Comparison of ENCODE assay signal across 9 cellular contexts in the genomic region with DNA sequence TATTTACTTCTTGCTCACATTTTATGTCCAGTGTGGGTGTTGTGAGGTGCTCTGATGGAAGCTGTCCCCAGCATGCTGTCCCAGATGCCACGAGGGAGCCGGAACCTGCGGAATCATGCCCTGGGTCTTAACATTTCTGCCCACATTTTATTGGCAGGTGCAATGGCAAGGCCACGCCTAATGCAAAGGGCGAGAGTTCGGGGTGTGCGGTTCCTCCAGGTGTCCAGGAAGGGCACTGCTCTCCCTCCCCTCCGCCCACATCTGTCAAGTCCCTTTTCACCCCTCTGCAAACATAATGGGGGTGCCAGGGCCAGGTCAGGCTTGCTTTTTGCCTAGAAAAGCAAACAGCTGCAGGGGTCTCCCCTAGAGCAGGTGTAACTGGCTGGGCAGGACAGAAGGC. TPM values are rescaled to one million over a fixed set of nuclear protein-coding genes. Genes with fewer than 3 reads are reported as not detected.
DNase-seq lines count a peak whose midpoint lies in the region; ATAC-seq, FAIRE-seq and TF ChIP-seq lines count a peak whose summit lies in the region.
"Had no signal": no experiment of that assay in that cellular context is flagged by ENCODE, and none has a peak within 500 bp of the region (broad histone marks: within the 10 kb centered on the region; RNA-seq: fewer than 3 reads in every experiment).

No MANE protein-coding gene starts in this region.

- peaks cover 62% of the 10 kb centered on the region for H3K36me3 ChIP-seq in CD8-positive, alpha-beta T cell (ENCODE audit: insufficient read depth, low read length)
- H3K36me3 ChIP-seq in H1 (ENCODE audit: control insufficient read depth in 2 of 4, insufficient read depth in 4 of 4, low read length in 3 of 4): peaks cover 6 to 48% (median 22%) of the 10 kb centered on the region in 4 experiments
- peaks cover 81% of the 10 kb centered on the region for H3K36me3 ChIP-seq in osteoblast (ENCODE audit: insufficient read depth, low read length)
- H3K36me3 ChIP-seq in adrenal gland (replicated peaks in 1 of 2): peaks cover 0 to 74% of the 10 kb centered on the region in 2 donors

- WGBS in H1 (ENCODE audit: extremely low coverage in 1 of 2, insufficient coverage in 1 of 2, insufficient read length in 1 of 2, insufficient replicate concordance in 2 of 2, low coverage in 1 of 2, low lambda C conversion rate in 2 of 2, missing lambda C conversion rate in 1 of 2), 2 experiments: 82% methylated on average over 8 of the region's 8 CpGs; no CpG with 5 or more reads in 1 of the 2 experiments
- 85 to 93% (median 90%) methylated on average over 5 to 8 of the region's 8 CpGs for WGBS in adrenal gland, 4 donors

- H3K4me1 Mint-ChIP-seq in CD8-positive, alpha-beta T cell (ENCODE audit: low read depth): peaks cover 16% of the 10 kb centered on the region

- no peak for ATAC-seq in CD8-positive, alpha-beta T cell

- H2AK5ac ChIP-seq in H1 (ENCODE audit: low read depth, low read length): no peak overlapping the region

- peak overlapping the region; percentile 27 for H3K4me3 Mint-ChIP-seq in CD8-positive, alpha-beta T cell

- peaks cover 83% of the 10 kb centered on the region for H3K36me3 Mint-ChIP-seq in CD8-positive, alpha-beta T cell

- POLR2A ChIA-PET in CD8-positive, alpha-beta T cell (lab: Charles Lee): interaction anchor here (1.0 to 4.5 kb wide), 6 partner anchors 11 to 30 kb away, joined by 3 to 57 read pairs (median 7); a partner anchor contains a TSS
- POLR2A ChIA-PET in H1 (lab: Charles Lee; ENCODE audit: partially characterized antibody): interaction anchor here (0.9 to 7.9 kb wide), 9 partner anchors 9 to 47 kb away, joined by 3 to 150 read pairs (median 18); a partner anchor contains a TSS

- peaks cover 18% of the 10 kb centered on the region for H3K4me1 ChIP-seq in CD8-positive, alpha-beta T cell (ENCODE audit: insufficient read depth, low read length)
- H3K4me1 ChIP-seq in H1 (replicated peaks in 1 of 4; ENCODE audit: control insufficient read depth in 3 of 4, insufficient read depth in 4 of 4, low read length in 3 of 4): peaks cover 2 to 12% (median 5%) of the 10 kb centered on the region in 4 experiments; a peak in 6 of 7 replicates
- H3K4me1 ChIP-seq in osteoblast (ENCODE audit: insufficient read depth, low read length): no peaks in the 10 kb centered on the region
- peaks cover 12 to 17% of the 10 kb centered on the region in 2 donors for H3K4me1 ChIP-seq in adrenal gland (replicated peaks in 1 of 2)

- H2AFZ ChIP-seq in H1 (ENCODE audit: low read length) (no peak overlapping the region; the same call in 1 of the 2 replicates), osteoblast (ENCODE audit: low read length) (no peak overlapping the region)

- CTCF ChIA-PET in CD8-positive, alpha-beta T cell (lab: Charles Lee): interaction anchor here (1.4 to 3.2 kb wide), 2 partner anchors 15 to 27 kb away, joined by 3 to 20 read pairs; no protein-coding TSS in a partner anchor
- CTCF ChIA-PET in H1 (lab: Charles Lee; ENCODE audit: partially characterized antibody): interaction anchor here (1.0 to 7.1 kb wide), 5 partner anchors 15 to 78 kb away, joined by 3 to 40 read pairs (median 5); a partner anchor contains a TSS

- H3K27ac Mint-ChIP-seq in CD8-positive, alpha-beta T cell: peak overlapping the region; percentile 93

- H3K4me3 ChIP-seq in CD8-positive, alpha-beta T cell (ENCODE audit: low read depth, low read length): no peak overlapping the region
- H3K4me3 ChIP-seq in H1 (ENCODE audit: extremely low read depth in 1 of 4, insufficient read depth in 2 of 4, low read depth in 3 of 4, low read length in 4 of 4): peak overlapping the region; percentile 31 to 70 (median 62); a peak in 7 of 8 replicates
- no peak overlapping the region for H3K4me3 ChIP-seq in osteoblast (ENCODE audit: insufficient read depth, low read length)
- H3K4me3 ChIP-seq in adrenal gland: no peak overlapping the region

- no peak for FAIRE-seq in H1 (lab: Jason Lieb, UNC)

- H2BK120ac ChIP-seq in H1 (replicated peaks; ENCODE audit: low read depth, low read length): no peak overlapping the region

- peaks cover 4% of the 10 kb centered on the region; the same call in 1 of the 2 replicates for H3K23me2 ChIP-seq in H1 (ENCODE audit: low read depth, low read length)

- H4K20me1 ChIP-seq in H1 (replicated peaks in 1 of 2; ENCODE audit: control insufficient read depth in 1 of 2, insufficient read depth in 2 of 2, low read length in 2 of 2) (peaks cover 8 to 9% of the 10 kb centered on the region in 2 experiments), osteoblast (ENCODE audit: insufficient read depth, low read length) (peaks cover 27% of the 10 kb centered on the region)

- TF ChIP-seq EP300 in H1 (IDR thresholded peaks at IDR 0.05; ENCODE audit: borderline replicate concordance in 1 of 2, low read depth in 2 of 2, low read length in 2 of 2): no peak

- no peaks in the 10 kb centered on the region for H3K9me3 Mint-ChIP-seq in CD8-positive, alpha-beta T cell

- H3K27me3 Mint-ChIP-seq in CD8-positive, alpha-beta T cell (ENCODE audit: low read depth): no peaks in the 10 kb centered on the region

- H3K9ac ChIP-seq in H1 (replicated peaks in 1 of 4; ENCODE audit: extremely low read depth in 1 of 4, low read depth in 3 of 4, low read length in 3 of 4): peak overlapping the region in 2 of 4 experiments; percentile 61 to 62; a peak in 2 of 7 replicates

- TF ChIP-seq CTCF in CD8-positive, alpha-beta T cell (IDR thresholded peaks at IDR 0.05): no peak
- TF ChIP-seq CTCF in H1 (IDR thresholded peaks at IDR 0.05; ENCODE audit: control extremely low read depth in 1 of 3, insufficient read depth in 1 of 3, low read depth in 1 of 3, low read length in 3 of 3): no peak
- no peak for TF ChIP-seq CTCF in osteoblast (IDR thresholded peaks at IDR 0.05; ENCODE audit: extremely low read depth, low read depth, low read length)
- no peak for TF ChIP-seq CTCF in adrenal gland (IDR thresholded peaks at IDR 0.05)

- DNase-seq in CD8-positive, alpha-beta T cell: no peak
- peak; percentile 9 to 60 for DNase-seq in NCI-H526 (lab: John Stamatoyannopoulos, UW)
- no peak for DNase-seq in H1 (ENCODE audit: low read depth in 1 of 2, low spot score in 2 of 2)
- peak; percentile 58 for DNase-seq in osteoblast (ENCODE audit: insufficient read length, low spot score, missing footprints)
- DNase-seq in mucosa of gallbladder (ENCODE audit: low spot score): no peak
- DNase-seq in caudate nucleus (lab: John Stamatoyannopoulos, UW): no peak
- no peak for DNase-seq in adrenal gland
- no peak for DNase-seq in HuH-7.5 (ENCODE audit: low spot score)
- DNase-seq: NCI-H524 treated with DMSO at 0.1 percent for 48 hours had no signal

- no peak overlapping the region for H4K91ac ChIP-seq in H1 (replicated peaks; ENCODE audit: insufficient read length, low read length)

- no peak overlapping the region for H2BK20ac ChIP-seq in H1 (ENCODE audit: low read length)

- H3K14ac ChIP-seq in H1 (ENCODE audit: insufficient read length): no peak overlapping the region

- H3K23ac ChIP-seq in H1 (ENCODE audit: insufficient read length): no peak overlapping the region

- H3K56ac ChIP-seq in H1 (replicated peaks; ENCODE audit: insufficient read length, low read depth, low read length): no peak overlapping the region

- no peak overlapping the region for H2BK15ac ChIP-seq in H1 (ENCODE audit: low read length)

- no peak for TF ChIP-seq RAD21 in H1 (IDR thresholded peaks at IDR 0.05 in 1 of 2, conservative IDR thresholded peaks at IDR 0.05 in 1 of 2; ENCODE audit: low read depth in 2 of 2, low read length in 2 of 2)

- no peak overlapping the region for H3K27ac ChIP-seq in CD8-positive, alpha-beta T cell (ENCODE audit: low read depth, low read length)
- H3K27ac ChIP-seq in H1 (ENCODE audit: low read depth, low read length) (no peak overlapping the region), osteoblast (ENCODE audit: low read depth, low read length) (no peak overlapping the region), caudate nucleus (ENCODE audit: low read depth, low read length) (no peak overlapping the region), adrenal gland (peak overlapping the region in 2 of 5 donors; percentile 69 to 79)

- TF ChIP-seq POLR2A in H1 (IDR thresholded peaks at IDR 0.05; ENCODE audit: control extremely low read depth in 1 of 2, low read depth in 2 of 2, low read length in 2 of 2) (no peak), adrenal gland (IDR thresholded peaks at IDR 0.05) (no peak)

- peak overlapping the region; percentile 55 to 84 for H3K4me2 ChIP-seq in H1 (ENCODE audit: insufficient read depth in 1 of 2, low read depth in 2 of 2, low read length in 2 of 2)
- H3K4me2 ChIP-seq in osteoblast (ENCODE audit: insufficient read depth, low read length): no peak overlapping the region

- H3K4ac ChIP-seq in H1 (replicated peaks; ENCODE audit: insufficient read length, low read depth, low read length): no peak overlapping the region

- no peak overlapping the region for H2BK12ac ChIP-seq in H1 (ENCODE audit: low read depth, low read length)

- H2BK5ac ChIP-seq in H1 (ENCODE audit: low read depth, low read length): 0 out of 2 replicates have a peak overlapping the region, but pooled peaks have one; percentile 90

- H3K9me3 ChIP-seq in CD8-positive, alpha-beta T cell (ENCODE audit: low read length): no peaks in the 10 kb centered on the region
- H3K9me3 ChIP-seq in H1 (ENCODE audit: insufficient read depth in 2 of 2, low read depth in 1 of 2, low read length in 1 of 2) (no peaks in the 10 kb centered on the region), osteoblast (ENCODE audit: low read depth, low read length) (no peaks in the 10 kb centered on the region), adrenal gland (replicated peaks in 1 of 3) (no peaks in the 10 kb centered on the region)

- H3K79me2 ChIP-seq in H1 (ENCODE audit: control insufficient read depth in 1 of 2, insufficient read depth in 2 of 2, low read length in 2 of 2): no peaks in the 10 kb centered on the region
- H3K79me2 ChIP-seq in osteoblast (ENCODE audit: insufficient read depth, low read length): peaks cover 31% of the 10 kb centered on the region

- intact Hi-C loops in CD8-positive, alpha-beta T cell (cut with DNase I, micrococcal nuclease): loop anchor here in 1 of 2 experiments (2.0 kb wide), 1 partner anchor 15 kb away; no protein-coding TSS in a partner anchor
- intact Hi-C loops in adrenal gland (cut with DNase I): no loop called here

- H3K79me1 ChIP-seq in H1 (ENCODE audit: low read depth, low read length): no peaks in the 10 kb centered on the region

- H4K8ac ChIP-seq in H1 (ENCODE audit: extremely low read depth, insufficient read depth, low read length): no peak overlapping the region

- no peak overlapping the region for H4K5ac ChIP-seq in H1 (ENCODE audit: insufficient read length, low read depth, low read length)

- H3K18ac ChIP-seq in H1 (ENCODE audit: extremely low read depth, low read length): no peak overlapping the region

- H3K27me3 ChIP-seq in CD8-positive, alpha-beta T cell (ENCODE audit: insufficient read depth, low read length): no peaks in the 10 kb centered on the region
- no peaks in the 10 kb centered on the region for H3K27me3 ChIP-seq in H1 (replicated peaks in 1 of 4; ENCODE audit: control insufficient read depth in 3 of 4, extremely low read depth in 1 of 4, insufficient read depth in 3 of 4, low read length in 3 of 4)
- H3K27me3 ChIP-seq in osteoblast (ENCODE audit: insufficient read depth, low read length): no peaks in the 10 kb centered on the region
- H3K27me3 ChIP-seq in adrenal gland: no peaks in the 10 kb centered on the region

RNA-seq across cellular contexts. Expression of a gene that starts 16.4 kb away (rescaled TPM):
- 10 to 100 TPM; 34.5 to 36.2 TPM for total RNA-seq in CD8-positive, alpha-beta T cell
- total RNA-seq in H1 (2021; fragmentation: NEBNext Ultra II Directional; extraction: Animal tissue kit (Norgen Biotek cat#: 25700)): 169 and 174 TPM in 2 replicates
- polyA plus RNA-seq in H1 (2011; rRNA removed) (26.6 and 37.1 TPM in 2 replicates), adrenal gland (100 to 1,000 TPM in 1 of 3 donors, 10 to 100 TPM in 2; 87.8 to 187 (median 95.8) TPM)
- polyA plus RNA-seq in H1 (2011; cell fraction: cytosol; rRNA removed): 121 TPM
- 34.9 TPM for polyA plus RNA-seq in H1 (2011; cell fraction: nucleus; rRNA removed)
- 210 to 261 TPM (median 258 TPM) in 4 replicates for polyA plus RNA-seq in H1 (2012, experiment 1 of 2)
- 117 TPM for polyA plus RNA-seq in H1 (2012, experiment 2 of 2)
- polyA plus RNA-seq in H1 (2013, experiment 1 of 2): 114 TPM
- polyA plus RNA-seq in H1 (2013, experiment 2 of 2): 125 TPM
- 5.6 and 11.0 TPM in 2 replicates for polyA minus RNA-seq in H1 (2011; rRNA and poly(A)+ RNA removed)
- 30.0 TPM for polyA minus RNA-seq in H1 (2011; cell fraction: cytosol; rRNA and poly(A)+ RNA removed)
- polyA minus RNA-seq in H1 (2011; cell fraction: nucleus; rRNA and poly(A)+ RNA removed): 9.4 TPM
- total RNA-seq in osteoblast (33.0 and 33.7 TPM in 2 replicates), mucosa of gallbladder (83.7 TPM), adrenal gland (100 to 1,000 TPM in 1 of 8 donors, 10 to 100 TPM in 7; 43.6 to 126 (median 87.2) TPM)

RNA-seq across cellular contexts. Expression of a gene that starts 16.7 kb away (rescaled TPM):
- 100 to 1,000 TPM; 144 TPM for total RNA-seq in CD8-positive, alpha-beta T cell
- 114 and 121 TPM in 2 replicates for total RNA-seq in H1 (2021; fragmentation: NEBNext Ultra II Directional; extraction: Animal tissue kit (Norgen Biotek cat#: 25700))
- polyA plus RNA-seq in H1 (2011; rRNA removed): 46.7 and 72.0 TPM in 2 replicates
- 65.3 TPM for polyA plus RNA-seq in H1 (2011; cell fraction: cytosol; rRNA removed)
- 53.6 TPM for polyA plus RNA-seq in H1 (2011; cell fraction: nucleus; rRNA removed)
- 80.2 to 121 TPM (median 93.7 TPM) in 4 replicates for polyA plus RNA-seq in H1 (2012, experiment 1 of 2)
- polyA plus RNA-seq in H1 (2012, experiment 2 of 2): 53.6 TPM
- 120 TPM for polyA plus RNA-seq in H1 (2013, experiment 1 of 2)
- polyA plus RNA-seq in H1 (2013, experiment 2 of 2): 127 TPM
- 18.5 and 23.9 TPM in 2 replicates for polyA minus RNA-seq in H1 (2011; rRNA and poly(A)+ RNA removed)
- polyA minus RNA-seq in H1 (2011; cell fraction: cytosol; rRNA and poly(A)+ RNA removed): 20.2 TPM
- polyA minus RNA-seq in H1 (2011; cell fraction: nucleus; rRNA and poly(A)+ RNA removed): 20.8 TPM
- total RNA-seq in osteoblast: 122 and 124 TPM in 2 replicates
- 77.8 TPM for total RNA-seq in mucosa of gallbladder
- 100 to 1,000 TPM in 1 of 8 donors, 10 to 100 TPM in 7; 59.0 to 101 (median 76.7) TPM for total RNA-seq in adrenal gland
- 100 to 1,000 TPM; 141 to 287 (median 208) TPM for polyA plus RNA-seq in adrenal gland

RNA-seq across cellular contexts. Expression of a gene that starts 17.5 kb away (rescaled TPM):
- 10 to 100 TPM; 68.5 to 70.5 TPM for total RNA-seq in CD8-positive, alpha-beta T cell
- 61.8 and 64.5 TPM in 2 replicates for total RNA-seq in H1 (2021; fragmentation: NEBNext Ultra II Directional; extraction: Animal tissue kit (Norgen Biotek cat#: 25700))
- polyA plus RNA-seq in H1 (2011; rRNA removed): 115 and 165 TPM in 2 replicates
- 131 TPM for polyA plus RNA-seq in H1 (2011; cell fraction: cytosol; rRNA removed)
- 118 TPM for polyA plus RNA-seq in H1 (2011; cell fraction: nucleus; rRNA removed)
- 92.2 to 133 TPM (median 114 TPM) in 4 replicates for polyA plus RNA-seq in H1 (2012, experiment 1 of 2)
- 70.9 TPM for polyA plus RNA-seq in H1 (2012, experiment 2 of 2)
- polyA plus RNA-seq in H1 (2013, experiment 1 of 2): 63.9 TPM
- 58.2 TPM for polyA plus RNA-seq in H1 (2013, experiment 2 of 2)
- 33.9 and 53.6 TPM in 2 replicates for polyA minus RNA-seq in H1 (2011; rRNA and poly(A)+ RNA removed)
- polyA minus RNA-seq in H1 (2011; cell fraction: cytosol; rRNA and poly(A)+ RNA removed): 42.2 TPM
- polyA minus RNA-seq in H1 (2011; cell fraction: nucleus; rRNA and poly(A)+ RNA removed): 46.0 TPM
- 248 and 273 TPM in 2 replicates for total RNA-seq in osteoblast
- total RNA-seq in mucosa of gallbladder: 123 TPM
- 100 to 1,000 TPM in 5 of 8 donors, 10 to 100 TPM in 3; 74.3 to 353 (median 117) TPM for total RNA-seq in adrenal gland
- polyA plus RNA-seq in adrenal gland: 10 to 100 TPM; 57.2 to 97.9 (median 90.7) TPM

RNA-seq across cellular contexts. Expression of a gene that starts 46.6 kb away (rescaled TPM):
- 1 to 10 TPM; 4.2 to 4.5 TPM for total RNA-seq in CD8-positive, alpha-beta T cell
- total RNA-seq in H1 (2021; fragmentation: NEBNext Ultra II Directional; extraction: Animal tissue kit (Norgen Biotek cat#: 25700)): 7.5 and 8.5 TPM in 2 replicates
- 7.6 and 9.6 TPM in 2 replicates for polyA plus RNA-seq in H1 (2011; rRNA removed)
- polyA plus RNA-seq in H1 (2011; cell fraction: cytosol; rRNA removed): 9.6 TPM
- polyA plus RNA-seq in H1 (2011; cell fraction: nucleus; rRNA removed): 14.9 TPM
- 8.4 to 9.8 TPM (median 9.2 TPM) in 4 replicates for polyA plus RNA-seq in H1 (2012, experiment 1 of 2)
- polyA plus RNA-seq in H1 (2012, experiment 2 of 2): 7.8 TPM
- 5.9 TPM for polyA plus RNA-seq in H1 (2013, experiment 1 of 2)
- polyA plus RNA-seq in H1 (2013, experiment 2 of 2): 5.8 TPM
- polyA minus RNA-seq in H1 (2011; rRNA and poly(A)+ RNA removed): 7.4 and 7.9 TPM in 2 replicates
- 8.7 TPM for polyA minus RNA-seq in H1 (2011; cell fraction: cytosol; rRNA and poly(A)+ RNA removed)
- polyA minus RNA-seq in H1 (2011; cell fraction: nucleus; rRNA and poly(A)+ RNA removed): 7.7 TPM
- total RNA-seq in osteoblast: 5.3 and 7.6 TPM in 2 replicates
- total RNA-seq in mucosa of gallbladder: 4.9 TPM
- 1 to 10 TPM; 4.5 to 9.2 (median 6.4) TPM for total RNA-seq in adrenal gland
- 1 to 10 TPM; 2.5 to 6.5 (median 3.6) TPM for polyA plus RNA-seq in adrenal gland

RNA-seq across cellular contexts. Expression of a gene that starts 46.7 kb away (rescaled TPM):
- 10 to 100 TPM; 33.4 to 33.9 TPM for total RNA-seq in CD8-positive, alpha-beta T cell
- 74.8 and 77.5 TPM in 2 replicates for total RNA-seq in H1 (2021; fragmentation: NEBNext Ultra II Directional; extraction: Animal tissue kit (Norgen Biotek cat#: 25700))
- polyA plus RNA-seq in H1 (2011; rRNA removed) (103 and 156 TPM in 2 replicates), adrenal gland (10 to 100 TPM; 16.0 to 40.1 (median 38.0) TPM)
- polyA plus RNA-seq in H1 (2011; cell fraction: cytosol; rRNA removed): 114 TPM
- polyA plus RNA-seq in H1 (2011; cell fraction: nucleus; rRNA removed): 301 TPM
- polyA plus RNA-seq in H1 (2012, experiment 1 of 2): 66.8 to 95.4 TPM (median 80.9 TPM) in 4 replicates
- 75.9 TPM for polyA plus RNA-seq in H1 (2012, experiment 2 of 2)
- polyA plus RNA-seq in H1 (2013, experiment 1 of 2): 46.9 TPM
- 42.5 TPM for polyA plus RNA-seq in H1 (2013, experiment 2 of 2)
- 105 and 116 TPM in 2 replicates for polyA minus RNA-seq in H1 (2011; rRNA and poly(A)+ RNA removed)
- polyA minus RNA-seq in H1 (2011; cell fraction: cytosol; rRNA and poly(A)+ RNA removed): 59.0 TPM
- polyA minus RNA-seq in H1 (2011; cell fraction: nucleus; rRNA and poly(A)+ RNA removed): 86.4 TPM
- total RNA-seq in osteoblast (80.2 and 101 TPM in 2 replicates), mucosa of gallbladder (29.0 TPM), adrenal gland (10 to 100 TPM; 21.8 to 40.5 (median 27.6) TPM)

Comparison
In these comparisons a context has a peak if more than half of its experiments do, and no peak if none do; other contexts are left out.
1. DNase-seq: peak in NCI-H526 (2 of 2) and osteoblast (single experiment); none in CD8-positive, alpha-beta T cell (0 of 7), H1 (0 of 2), mucosa of gallbladder (single experiment), caudate nucleus (0 of 61), adrenal gland (0 of 7) and HuH-7.5 (single experiment).
2. H3K4me3 ChIP-seq: peak in H1 (4 of 4); none in CD8-positive, alpha-beta T cell (single experiment), osteoblast (single experiment) and adrenal gland (0 of 4).